22 cellular contexts compared by ENCODE assay signal in genomic region chr7:48004598-48004997, GRCh38. TPM values are rescaled to one million over a fixed set of nuclear protein-coding genes. Genes with fewer than 3 reads are reported as not detected.
DNase-seq lines count a peak whose midpoint lies in the region; ATAC-seq, FAIRE-seq and TF ChIP-seq lines count a peak whose summit lies in the region.
"Had no signal": no experiment of that assay in that cellular context is flagged by ENCODE, and none has a peak within 500 bp of the region (broad histone marks: within the 10 kb centered on the region; RNA-seq: fewer than 3 reads in every experiment).

No MANE protein-coding gene starts in this region.

- H3K4me1 ChIP-seq in H1 (replicated peaks in 1 of 4; ENCODE audit: control insufficient read depth in 3 of 4, insufficient read depth in 4 of 4, low read length in 3 of 4): no peaks in the 10 kb centered on the region; a peak in 1 of 7 replicates
- H3K4me1 ChIP-seq: prostate gland, spleen, upper lobe of left lung had no signal

- no peak overlapping the region for H3K14ac ChIP-seq in H1 (ENCODE audit: insufficient read length)

- no peak overlapping the region for H2BK20ac ChIP-seq in H1 (ENCODE audit: low read length)

- H3K9ac ChIP-seq in H1 (replicated peaks in 1 of 4; ENCODE audit: extremely low read depth in 1 of 4, low read depth in 3 of 4, low read length in 3 of 4): no peak overlapping the region

- no peak for FAIRE-seq in H1 (lab: Jason Lieb, UNC)
- FAIRE-seq: bronchial epithelial cell had no signal

- no peak overlapping the region for H2BK15ac ChIP-seq in H1 (ENCODE audit: low read length)

- WGBS in H1 (ENCODE audit: extremely low coverage in 1 of 2, insufficient coverage in 1 of 2, insufficient read length in 1 of 2, insufficient replicate concordance in 2 of 2, low coverage in 1 of 2, low lambda C conversion rate in 2 of 2, missing lambda C conversion rate in 1 of 2), 2 experiments: 59% methylated on average over 5 of the region's 5 CpGs; no CpG with 5 or more reads in 1 of the 2 experiments

- peak overlapping the region; percentile 94 for H2AFZ ChIP-seq in H1 (ENCODE audit: low read length)

- H4K5ac ChIP-seq in H1 (ENCODE audit: insufficient read length, low read depth, low read length): no peak overlapping the region

- no peak overlapping the region for H3K23ac ChIP-seq in H1 (ENCODE audit: insufficient read length)

- no peak overlapping the region for H3K56ac ChIP-seq in H1 (replicated peaks; ENCODE audit: insufficient read length, low read depth, low read length)

- H4K8ac ChIP-seq in H1 (ENCODE audit: extremely low read depth, insufficient read depth, low read length): no peak overlapping the region

- TF ChIP-seq RAD21 in H1 (IDR thresholded peaks at IDR 0.05 in 1 of 2, conservative IDR thresholded peaks at IDR 0.05 in 1 of 2; ENCODE audit: low read depth in 2 of 2, low read length in 2 of 2): no peak

- no peaks in the 10 kb centered on the region for H3K9me3 ChIP-seq in H1 (ENCODE audit: insufficient read depth in 2 of 2, low read depth in 1 of 2, low read length in 1 of 2)
- H3K9me3 ChIP-seq: MG63, prostate gland, spleen, upper lobe of left lung had no signal

- no peaks in the 10 kb centered on the region for H3K36me3 ChIP-seq in H1 (ENCODE audit: control insufficient read depth in 2 of 4, insufficient read depth in 4 of 4, low read length in 3 of 4)
- H3K36me3 ChIP-seq: MG63, prostate gland, spleen, upper lobe of left lung had no signal

- no peak overlapping the region for H2BK5ac ChIP-seq in H1 (ENCODE audit: low read depth, low read length)

- H2BK120ac ChIP-seq in H1 (replicated peaks; ENCODE audit: low read depth, low read length): no peak overlapping the region

- H3K4ac ChIP-seq in H1 (replicated peaks; ENCODE audit: insufficient read length, low read depth, low read length): no peak overlapping the region

- POLR2A ChIA-PET in H1 (lab: Charles Lee; ENCODE audit: partially characterized antibody): no interaction called here

- no peak for TF ChIP-seq CTCF in H1 (IDR thresholded peaks at IDR 0.05; ENCODE audit: control extremely low read depth in 1 of 3, insufficient read depth in 1 of 3, low read depth in 1 of 3, low read length in 3 of 3)

- H3K18ac ChIP-seq in H1 (ENCODE audit: extremely low read depth, low read length): no peak overlapping the region

- no peaks in the 10 kb centered on the region for H3K79me1 ChIP-seq in H1 (ENCODE audit: low read depth, low read length)

- no peak overlapping the region for H3K4me3 ChIP-seq in H1 (ENCODE audit: extremely low read depth in 1 of 4, insufficient read depth in 2 of 4, low read depth in 3 of 4, low read length in 4 of 4)
- H3K4me3 ChIP-seq: MG63, prostate gland, spleen, upper lobe of left lung had no signal

- H3K27me3 ChIP-seq in H1 (replicated peaks in 1 of 4; ENCODE audit: control insufficient read depth in 3 of 4, extremely low read depth in 1 of 4, insufficient read depth in 3 of 4, low read length in 3 of 4): peaks cover 0 to 1% (median 0%) of the 10 kb centered on the region in 4 experiments; a peak in 1 of 7 replicates
- H3K27me3 ChIP-seq: MG63, spleen, upper lobe of left lung had no signal

- no peak overlapping the region for H3K4me2 ChIP-seq in H1 (ENCODE audit: insufficient read depth in 1 of 2, low read depth in 2 of 2, low read length in 2 of 2)

- CTCF ChIA-PET in H1 (lab: Charles Lee; ENCODE audit: partially characterized antibody): interaction anchor here (0.6 to 0.9 kb wide), 2 partner anchors 13 to 35 kb away, joined by 3 read pairs; no protein-coding TSS in a partner anchor

- H2BK12ac ChIP-seq in H1 (ENCODE audit: low read depth, low read length): no peak overlapping the region

- ATAC-seq in GM18511 (IDR thresholded peaks at IDR 0.05; ENCODE audit: unreplicated experiment) (peak; percentile 78), GM21529 (IDR thresholded peaks at IDR 0.05; ENCODE audit: unreplicated experiment) (peak; percentile 85), HG03045 (IDR thresholded peaks at IDR 0.05; ENCODE audit: unreplicated experiment) (peak; percentile 56), SK-N-SH treated with all-trans-retinoic acid at 6 μM for 48 hours (no peak)
- ATAC-seq: left lobe of liver; stimulated activated naive CD8-positive, alpha-beta T cell treated with anti-CD3 and anti-CD28 coated beads, Interleukin-15, Interleukin-2, amounts not matched to agents 100 U/mL and 50 U/mL, for 24 hours had no signal

- TF ChIP-seq EP300 in H1 (IDR thresholded peaks at IDR 0.05; ENCODE audit: borderline replicate concordance in 1 of 2, low read depth in 2 of 2, low read length in 2 of 2): no peak

- H3K27ac ChIP-seq in H1 (ENCODE audit: low read depth, low read length): no peak overlapping the region
- H3K27ac ChIP-seq: prostate gland, spleen, upper lobe of left lung had no signal

- no peak overlapping the region for H2AK5ac ChIP-seq in H1 (ENCODE audit: low read depth, low read length)

- H3K23me2 ChIP-seq in H1 (ENCODE audit: low read depth, low read length): no peaks in the 10 kb centered on the region

- H4K91ac ChIP-seq in H1 (replicated peaks; ENCODE audit: insufficient read length, low read length): no peak overlapping the region

- H4K20me1 ChIP-seq in H1 (replicated peaks in 1 of 2; ENCODE audit: control insufficient read depth in 1 of 2, insufficient read depth in 2 of 2, low read length in 2 of 2): no peaks in the 10 kb centered on the region

- no peak for TF ChIP-seq POLR2A in H1 (IDR thresholded peaks at IDR 0.05; ENCODE audit: control extremely low read depth in 1 of 2, low read depth in 2 of 2, low read length in 2 of 2)

- no peaks in the 10 kb centered on the region for H3K79me2 ChIP-seq in H1 (ENCODE audit: control insufficient read depth in 1 of 2, insufficient read depth in 2 of 2, low read length in 2 of 2)

- no peak for DNase-seq in H1 (ENCODE audit: low read depth in 1 of 2, low spot score in 2 of 2)
- no peak for DNase-seq in activated T-cell treated with anti-CD3 and anti-CD28 coated beads, Interleukin-2, amount 50 U/mL, for 1 hour
- DNase-seq in DMS79 (lab: John Stamatoyannopoulos, UW): no peak
- DNase-seq in activated T-cell treated with anti-CD3 and anti-CD28 coated beads for 4 hours: no peak
- DNase-seq: activated CD4-positive, CD25-positive, alpha-beta regulatory T cell; activated naive CD4-positive, alpha-beta T cell treated with anti-CD3 and anti-CD28 coated beads, Interleukin-2, amount 50 U/mL, for 16 hours; effector CD8-positive, alpha-beta T cell; MG63; NCI-H2081 treated with DMSO at 0.1 percent for 48 hours; NCI-H748 treated with DMSO at 0.1 percent for 48 hours; RPMI8226; spleen; stimulated activated naive CD8-positive, alpha-beta T cell treated with anti-CD3 and anti-CD28 coated beads, Interleukin-15, Interleukin-2, amounts not matched to agents 100 U/mL and 50 U/mL, for 24 hours; upper lobe of left lung had no signal

TF ChIP-seq in H1, 55 proteins besides CTCF, POLR2A, EP300 and RAD21 (continues in another document):
- TF ChIP-seq TBP (IDR thresholded peaks at IDR 0.05; ENCODE audit: low read depth, low read length) (no peak), SP2 (IDR thresholded peaks at IDR 0.05; ENCODE audit: low read length) (no peak)

TF ChIP-seq in SK-N-SH treated with all-trans-retinoic acid at 6 μM for 48 hours, 23 proteins besides CTCF, POLR2A, EP300 and RAD21 (continues in another document):
- no peak for TF ChIP-seq ZFP3 (CRISPR knock-in tag; IDR thresholded peaks at IDR 0.05)
- no peak for TF ChIP-seq ZNF565 (CRISPR knock-in tag; conservative IDR thresholded peaks at IDR 0.05; ENCODE audit: low read depth)
- TF ChIP-seq OSR1 (CRISPR knock-in tag; IDR thresholded peaks at IDR 0.05): no peak
- no peak for TF ChIP-seq BACH2 (CRISPR knock-in tag; IDR thresholded peaks at IDR 0.05; ENCODE audit: borderline replicate concordance)

RNA-seq across cellular contexts. Expression of gene SUN3, which starts 24.3 kb away (rescaled TPM):
- total RNA-seq in H1 (2021; fragmentation: NEBNext Ultra II Directional; extraction: Animal tissue kit (Norgen Biotek cat#: 25700)): not detected in 2 replicates
- polyA plus RNA-seq in H1 (2011; rRNA removed): not detected in 2 replicates
- polyA plus RNA-seq in H1 (2011; cell fraction: cytosol; rRNA removed): not detected
- polyA plus RNA-seq in H1 (2011; cell fraction: nucleus; rRNA removed): not detected
- polyA plus RNA-seq in H1 (2012, experiment 1 of 2): not detected in 4 replicates
- polyA plus RNA-seq in H1 (2012, experiment 2 of 2): not detected
- polyA plus RNA-seq in H1 (2013, experiment 1 of 2): 0.24 TPM
- 0.17 TPM for polyA plus RNA-seq in H1 (2013, experiment 2 of 2)
- polyA minus RNA-seq in H1 (2011; rRNA and poly(A)+ RNA removed): not detected in 2 replicates
- polyA minus RNA-seq in H1 (2011; cell fraction: cytosol; rRNA and poly(A)+ RNA removed): not detected
- not detected for polyA minus RNA-seq in H1 (2011; cell fraction: nucleus; rRNA and poly(A)+ RNA removed)
- total RNA-seq: left lobe of liver; spleen; T-helper 1 cell treated with Interleukin-12 subunit alpha and Interleukin-12 subunit beta and Interleukin-4 antibody, amounts not matched to agents 30 ng/mL and 1 ng/mL, for 36 hours; upper lobe of left lung had no signal
- polyA plus RNA-seq: spleen had no signal

RNA-seq across cellular contexts. Expression of gene HUS1, which starts 25.2 kb away (rescaled TPM):
- total RNA-seq in H1 (2021; fragmentation: NEBNext Ultra II Directional; extraction: Animal tissue kit (Norgen Biotek cat#: 25700)): 32.0 and 33.0 TPM in 2 replicates
- 11.4 and 15.0 TPM in 2 replicates for polyA plus RNA-seq in H1 (2011; rRNA removed)
- 16.1 TPM for polyA plus RNA-seq in H1 (2011; cell fraction: cytosol; rRNA removed)
- 7.5 TPM for polyA plus RNA-seq in H1 (2011; cell fraction: nucleus; rRNA removed)
- 13.8 to 25.8 TPM (median 15.5 TPM) in 4 replicates for polyA plus RNA-seq in H1 (2012, experiment 1 of 2)
- polyA plus RNA-seq in H1 (2012, experiment 2 of 2): 7.0 TPM
- 21.8 TPM for polyA plus RNA-seq in H1 (2013, experiment 1 of 2)
- 19.4 TPM for polyA plus RNA-seq in H1 (2013, experiment 2 of 2)
- 23.8 and 33.5 TPM in 2 replicates for polyA minus RNA-seq in H1 (2011; rRNA and poly(A)+ RNA removed)
- 20.3 TPM for polyA minus RNA-seq in H1 (2011; cell fraction: cytosol; rRNA and poly(A)+ RNA removed)
- polyA minus RNA-seq in H1 (2011; cell fraction: nucleus; rRNA and poly(A)+ RNA removed): 29.9 TPM

RNA-seq across cellular contexts. Expression of gene C7orf57, which starts 30.7 kb away (rescaled TPM):
- 0.27 and 0.56 TPM in 2 replicates for total RNA-seq in H1 (2021; fragmentation: NEBNext Ultra II Directional; extraction: Animal tissue kit (Norgen Biotek cat#: 25700))
- 0.08 and 0.25 TPM in 2 replicates for polyA plus RNA-seq in H1 (2011; rRNA removed)
- 0.27 TPM for polyA plus RNA-seq in H1 (2011; cell fraction: cytosol; rRNA removed)
- polyA plus RNA-seq in H1 (2011; cell fraction: nucleus; rRNA removed): 0.57 TPM
- 0.08 to 0.43 TPM (median 0.18 TPM) in 3 of 4 replicates, not detected in the other for polyA plus RNA-seq in H1 (2012, experiment 1 of 2)
- not detected for polyA plus RNA-seq in H1 (2012, experiment 2 of 2)
- 0.30 TPM for polyA plus RNA-seq in H1 (2013, experiment 1 of 2)
- 0.24 TPM for polyA plus RNA-seq in H1 (2013, experiment 2 of 2)
- polyA minus RNA-seq in H1 (2011; rRNA and poly(A)+ RNA removed): 0.10 and 0.19 TPM in 2 replicates
- not detected for polyA minus RNA-seq in H1 (2011; cell fraction: cytosol; rRNA and poly(A)+ RNA removed)
- polyA minus RNA-seq in H1 (2011; cell fraction: nucleus; rRNA and poly(A)+ RNA removed): 0.40 TPM
- total RNA-seq: left lobe of liver, spleen had no signal

RNA-seq across cellular contexts. Expression of gene PKD1L1, which starts 56.3 kb away (rescaled TPM):
- total RNA-seq in H1 (2021; fragmentation: NEBNext Ultra II Directional; extraction: Animal tissue kit (Norgen Biotek cat#: 25700)): 0.22 and 0.25 TPM in 2 replicates
- 0.35 and 0.46 TPM in 2 replicates for polyA plus RNA-seq in H1 (2011; rRNA removed)
- polyA plus RNA-seq in H1 (2011; cell fraction: cytosol; rRNA removed): 0.12 TPM
- 0.31 TPM for polyA plus RNA-seq in H1 (2011; cell fraction: nucleus; rRNA removed)
- polyA plus RNA-seq in H1 (2012, experiment 1 of 2): 0.04 to 0.19 TPM (median 0.09 TPM) in 4 replicates
- not detected for polyA plus RNA-seq in H1 (2012, experiment 2 of 2)
- polyA plus RNA-seq in H1 (2013, experiment 1 of 2): 0.04 TPM
- polyA plus RNA-seq in H1 (2013, experiment 2 of 2): 0.04 TPM
- 0.24 and 0.91 TPM in 2 replicates for polyA minus RNA-seq in H1 (2011; rRNA and poly(A)+ RNA removed)
- polyA minus RNA-seq in H1 (2011; cell fraction: cytosol; rRNA and poly(A)+ RNA removed): not detected
- 1.00 TPM for polyA minus RNA-seq in H1 (2011; cell fraction: nucleus; rRNA and poly(A)+ RNA removed)
